In genomic region chr11:124758355-124759267, GRCh38 we compare ENCODE assay signal across 8 cellular contexts. TPM values are rescaled to one million over a fixed set of nuclear protein-coding genes. Genes with fewer than 3 reads are reported as not detected.
DNase-seq lines count a peak whose midpoint lies in the region; ATAC-seq and TF ChIP-seq lines count a peak whose summit lies in the region.

No MANE protein-coding gene starts in this region.

- intact Hi-C loops in Calu3 (cut with micrococcal nuclease; ENCODE audit: unreplicated experiment), result loop anchor here (2.0 kb wide), 1 partner anchor 78 kb away; no protein-coding TSS in a partner anchor
- intact Hi-C loops in ovary (cut with DNase I), result no loop called here
- intact Hi-C loops in aorta (cut with DNase I), result no loop called here

- H3K4me3 ChIP-seq in ovary, result peak overlapping the region; percentile 1
- H3K4me3 ChIP-seq in aorta (ENCODE audit: low read length in 2 of 2), result no peak overlapping the region

- H3K27me3 Mint-ChIP-seq in Calu3 (ENCODE audit: unreplicated experiment), result no peaks in the 10 kb centered on the region
- peaks cover 15% of the 10 kb centered on the region for H3K27me3 Mint-ChIP-seq in activated naive CD8-positive, alpha-beta T cell
- peaks cover 52% of the 10 kb centered on the region for H3K27me3 Mint-ChIP-seq in glutamatergic neuron (ENCODE audit: unreplicated experiment)

- no TSS peak for BruUV-seq in Calu3 (replicated peaks; lab: Mats Ljungman, UMichigan)

- H3K36me3 Mint-ChIP-seq in Calu3 (ENCODE audit: insufficient read depth, unreplicated experiment), result peaks cover 17% of the 10 kb centered on the region
- no peaks in the 10 kb centered on the region for H3K36me3 Mint-ChIP-seq in activated naive CD8-positive, alpha-beta T cell
- H3K36me3 Mint-ChIP-seq in glutamatergic neuron (ENCODE audit: unreplicated experiment), result no peaks in the 10 kb centered on the region

- CTCF ChIA-PET in Calu3 (lab: Charles Lee), result interaction anchor here (1.1 to 1.8 kb wide), 5 partner anchors 10 to 118 kb away, joined by 3 to 11 read pairs (median 6); partner anchors contain the start of genes SIAE and SPA17

- no peaks in the 10 kb centered on the region for H3K9me3 Mint-ChIP-seq in Calu3 (ENCODE audit: low read depth, unreplicated experiment)
- H3K9me3 Mint-ChIP-seq in activated naive CD8-positive, alpha-beta T cell (ENCODE audit: low read depth), result no peaks in the 10 kb centered on the region
- peaks cover 3% of the 10 kb centered on the region for H3K9me3 Mint-ChIP-seq in glutamatergic neuron (ENCODE audit: unreplicated experiment)

- peaks cover 4% of the 10 kb centered on the region for H3K4me1 ChIP-seq in ovary (ENCODE audit: insufficient read depth)
- H3K4me1 ChIP-seq in aorta (ENCODE audit: control insufficient read depth in 1 of 2, insufficient read depth in 2 of 2, low read length in 2 of 2), result no peaks in the 10 kb centered on the region

- H3K27ac Mint-ChIP-seq in Calu3 (ENCODE audit: unreplicated experiment) (no peak overlapping the region), glutamatergic neuron (ENCODE audit: unreplicated experiment) (no peak overlapping the region)
- no peak overlapping the region for H3K27ac Mint-ChIP-seq in activated naive CD8-positive, alpha-beta T cell

- H3K27ac ChIP-seq in ovary (no peak overlapping the region), aorta (ENCODE audit: low read depth in 1 of 2, low read length in 2 of 2) (no peak overlapping the region)

- H3K36me3 ChIP-seq in ovary (no peaks in the 10 kb centered on the region), aorta (ENCODE audit: control insufficient read depth in 1 of 2, insufficient read depth in 2 of 2, low read length in 1 of 2) (no peaks in the 10 kb centered on the region)

- H3K4me1 Mint-ChIP-seq in Calu3 (ENCODE audit: low read depth, unreplicated experiment), result peaks cover 16% of the 10 kb centered on the region
- H3K4me1 Mint-ChIP-seq in activated naive CD8-positive, alpha-beta T cell (ENCODE audit: low read depth), result peaks cover 21% of the 10 kb centered on the region
- H3K4me1 Mint-ChIP-seq in glutamatergic neuron (ENCODE audit: low read depth, unreplicated experiment), result peaks cover 12% of the 10 kb centered on the region

- peak; percentile 72 for TF ChIP-seq CTCF in Calu3 (IDR thresholded peaks at IDR 0.05; ENCODE audit: unreplicated experiment)
- TF ChIP-seq CTCF in glutamatergic neuron (IDR thresholded peaks at IDR 0.05; ENCODE audit: partially characterized antibody, unreplicated experiment), result peak; percentile 83
- peak in 2 of 3 donors; percentile 33 to 51 for TF ChIP-seq CTCF in ovary (IDR thresholded peaks at IDR 0.05)

- H3K9me3 ChIP-seq in ovary, result no peaks in the 10 kb centered on the region
- no peaks in the 10 kb centered on the region for H3K9me3 ChIP-seq in aorta (ENCODE audit: control insufficient read depth, low read length)

- H3K27me3 ChIP-seq in ovary, result peaks cover 7% of the 10 kb centered on the region
- no peaks in the 10 kb centered on the region for H3K27me3 ChIP-seq in aorta (ENCODE audit: control insufficient read depth in 1 of 2, insufficient read depth in 2 of 2, low read length in 1 of 2)

- WGBS in ovary, 3 donors, result 6% methylated on average over 53 of the region's 53 CpGs
- WGBS in aorta, 2 donors, result 44 to 46% methylated on average over 45 to 53 of the region's 53 CpGs

- peak; percentile 55 for ATAC-seq in GM19467 (IDR thresholded peaks at IDR 0.05; ENCODE audit: unreplicated experiment)
- peak; percentile 44 for ATAC-seq in HG03571 (IDR thresholded peaks at IDR 0.05; ENCODE audit: unreplicated experiment)
- peak; percentile 63 for ATAC-seq in aorta (ENCODE audit: low FRiP score)

- TF ChIP-seq EP300 in ovary (IDR thresholded peaks at IDR 0.05), result no peak

- peak overlapping the region; percentile 73 for H3K4me3 Mint-ChIP-seq in Calu3 (ENCODE audit: low read depth, unreplicated experiment)
- H3K4me3 Mint-ChIP-seq in activated naive CD8-positive, alpha-beta T cell, result peak overlapping the region; percentile 75
- peak overlapping the region; percentile 91 for H3K4me3 Mint-ChIP-seq in glutamatergic neuron (ENCODE audit: unreplicated experiment)

- no peak for TF ChIP-seq POLR2A in ovary (IDR thresholded peaks at IDR 0.05)

- peak; percentile 83 for DNase-seq in Calu3
- DNase-seq in SK-N-DZ (ENCODE audit: low spot score), result peak; percentile 73
- peak; percentile 89 for DNase-seq in glutamatergic neuron
- DNase-seq in ovary, result peak in 4 of 5 donors; percentile 40 to 70 (median 59)
- peak; percentile 87 to 90 for DNase-seq in aorta

RNA-seq across cellular contexts. Expression of gene ESAM, which starts 3.5 kb away (rescaled TPM):
- total RNA-seq in Calu3 (2022), result 1.0 and 1.1 TPM in 2 replicates
- 0.27 TPM in 1 of 2 replicates, not detected in the other for polyA plus RNA-seq in SK-N-DZ (2014; cell fraction: cytosol; rRNA removed)
- polyA plus RNA-seq in SK-N-DZ (2014; cell fraction: nucleus; rRNA removed), result 0.22 and 0.64 TPM in 2 replicates
- total RNA-seq in glutamatergic neuron (ENCODE audit: unreplicated experiment), result 0.54 TPM
- 10 to 100 TPM in 4 of 7 donors, 1 to 10 TPM in 3; 7.3 to 28.4 (median 11.2) TPM for total RNA-seq in ovary
- polyA plus RNA-seq in ovary, result 10 to 100 TPM; 40.7 to 46.6 TPM
- 100 to 1,000 TPM in 1 of 2 donors, 10 to 100 TPM in 1; 95.1 to 182 TPM for total RNA-seq in aorta
- polyA plus RNA-seq in aorta, result 100 to 1,000 TPM in 1 of 2 donors, 10 to 100 TPM in 1; 33.2 to 110 TPM

RNA-seq across cellular contexts. Expression of gene VSIG2, which starts 6.6 kb away (rescaled TPM):
- total RNA-seq in Calu3 (2022) (not detected in 2 replicates), glutamatergic neuron (ENCODE audit: unreplicated experiment) (not detected), ovary (10 to 100 TPM in 1 of 7 donors, 1 to 10 TPM in 3, under 1 TPM in 2, not detected in 1; 0.38 to 27.1 (median 1.8) TPM), aorta (1 to 10 TPM; 3.8 to 6.9 TPM)
- 0.21 and 0.41 TPM in 2 replicates for polyA plus RNA-seq in SK-N-DZ (2014; cell fraction: cytosol; rRNA removed)
- 1.2 and 2.7 TPM in 2 replicates for polyA plus RNA-seq in SK-N-DZ (2014; cell fraction: nucleus; rRNA removed)
- polyA plus RNA-seq in ovary (under 1 TPM; 0.30 to 0.48 TPM), aorta (1 to 10 TPM; 1.9 to 3.1 TPM)

RNA-seq across cellular contexts. Expression of gene NRGN, which starts 18.9 kb away (rescaled TPM):
- total RNA-seq in Calu3 (2022), result 5.8 and 6.0 TPM in 2 replicates
- polyA plus RNA-seq in SK-N-DZ (2014; cell fraction: cytosol; rRNA removed), result 4.6 and 5.8 TPM in 2 replicates
- 4.3 and 7.7 TPM in 2 replicates for polyA plus RNA-seq in SK-N-DZ (2014; cell fraction: nucleus; rRNA removed)
- 28.9 TPM for total RNA-seq in glutamatergic neuron (ENCODE audit: unreplicated experiment)
- 1 to 10 TPM in 6 of 7 donors, not detected in 1; 1.1 to 7.0 (median 4.2) TPM for total RNA-seq in ovary
- 1 to 10 TPM; 3.3 to 5.1 TPM for polyA plus RNA-seq in ovary
- total RNA-seq in aorta, result 10 to 100 TPM; 33.2 to 41.1 TPM
- polyA plus RNA-seq in aorta, result 10 to 100 TPM; 15.4 to 38.5 TPM

RNA-seq across cellular contexts. Expression of gene MSANTD2, which starts 41.6 kb away (rescaled TPM):
- total RNA-seq in Calu3 (2022) (12.6 and 13.0 TPM in 2 replicates), glutamatergic neuron (ENCODE audit: unreplicated experiment) (22.8 TPM), ovary (10 to 100 TPM; 14.8 to 19.4 (median 17.1) TPM), aorta (10 to 100 TPM; 21.5 to 23.6 TPM)
- polyA plus RNA-seq in SK-N-DZ (2014; cell fraction: cytosol; rRNA removed), result 9.6 and 12.7 TPM in 2 replicates
- polyA plus RNA-seq in SK-N-DZ (2014; cell fraction: nucleus; rRNA removed), result 35.3 and 43.4 TPM in 2 replicates
- polyA plus RNA-seq in ovary (10 to 100 TPM in 1 of 2 donors, 1 to 10 TPM in 1; 9.9 to 16.7 TPM), aorta (10 to 100 TPM in 1 of 2 donors, 1 to 10 TPM in 1; 6.3 to 18.0 TPM)
